ENCODE assay signal across 15 cellular contexts in the genomic region with DNA sequence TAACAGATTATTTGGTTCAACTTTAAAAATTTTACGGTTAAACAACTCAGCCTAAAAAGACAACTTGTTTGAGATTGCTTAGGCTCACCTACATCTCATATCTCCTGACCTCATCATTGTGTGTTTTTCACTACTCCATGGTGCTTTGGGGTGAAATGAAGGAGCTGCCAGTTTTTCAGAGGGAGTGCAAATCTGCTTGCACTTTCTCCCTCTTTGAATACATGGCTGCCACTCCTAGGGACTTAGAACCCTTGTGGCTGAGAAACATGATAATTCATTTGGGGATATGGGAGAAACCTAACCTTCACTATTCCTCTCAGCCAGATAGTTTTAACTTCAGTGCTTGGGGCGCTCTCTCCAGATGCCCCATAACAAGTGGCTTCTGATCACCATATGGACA. TPM values are rescaled to one million over a fixed set of nuclear protein-coding genes. Genes with fewer than 3 reads are reported as not detected.
DNase-seq lines count a peak whose midpoint lies in the region; ATAC-seq and TF ChIP-seq lines count a peak whose summit lies in the region.
"Had no signal": no experiment of that assay in that cellular context is flagged by ENCODE, and none has a peak within 500 bp of the region (broad histone marks: within the 10 kb centered on the region; RNA-seq: fewer than 3 reads in every experiment).

No MANE protein-coding gene starts in this region.

- H3K4me1 Mint-ChIP-seq in activated CD8-positive, alpha-beta memory T cell treated with anti-CD3 and anti-CD28 coated beads, Interleukin-2, amount 10 ng/mL, durations not matched to agents 7 days and 5 days, result peaks cover 48% of the 10 kb centered on the region
- peaks cover 53% of the 10 kb centered on the region for H3K4me1 Mint-ChIP-seq in brain

- H3K4me3 Mint-ChIP-seq in activated CD8-positive, alpha-beta memory T cell treated with anti-CD3 and anti-CD28 coated beads, Interleukin-2, amount 10 ng/mL, durations not matched to agents 7 days and 5 days, result peak overlapping the region; percentile 82
- peak overlapping the region; percentile 78 to 98 (median 96) for H3K4me3 Mint-ChIP-seq in brain

- H3K27me3 ChIP-seq in skeletal muscle satellite cell (ENCODE audit: control insufficient read depth, insufficient read depth, low read length), result no peaks in the 10 kb centered on the region
- H3K27me3 ChIP-seq: ovary had no signal

- no peak for TF ChIP-seq CTCF in brain (conservative IDR thresholded peaks at IDR 0.05)

- no peak for DNase-seq in activated CD8-positive, alpha-beta memory T cell treated with anti-CD3 and anti-CD28 coated beads, Interleukin-2, amount 10 ng/mL, durations not matched to agents 7 days and 5 days
- no peak for DNase-seq in activated CD8-positive, alpha-beta memory T cell treated with anti-CD3 and anti-CD28 coated beads, Interleukin-2, amount 50 U/mL, for 4 hours
- DNase-seq in NCI-H2171 (lab: John Stamatoyannopoulos, UW), result peak; percentile 52
- DNase-seq in HCEC 1CT, result no peak
- no peak for DNase-seq in HK-2 (ENCODE audit: unreplicated experiment)
- DNase-seq: left ventricle myocardium inferior; NCI-H187 treated with DMSO at 0.1 percent for 48 hours; ovary; PC-3; stimulated activated CD4-positive, alpha-beta T cell treated with anti-CD3 and anti-CD28 coated beads, Interleukin-1b, Interleukin-23, amount 100 ng/mL, for 48 hours; stimulated activated naive CD4-positive, alpha-beta T cell treated with Interleukin-2 at 50 U/mL for 16 hours; T1000 had no signal

- peaks cover 43% of the 10 kb centered on the region for H3K4me1 ChIP-seq in skeletal muscle satellite cell (ENCODE audit: control insufficient read depth, insufficient read depth, low read length)

- H3K9me3 Mint-ChIP-seq in activated CD8-positive, alpha-beta memory T cell treated with anti-CD3 and anti-CD28 coated beads, Interleukin-2, amount 10 ng/mL, durations not matched to agents 7 days and 5 days (ENCODE audit: low read depth), result no peaks in the 10 kb centered on the region
- H3K9me3 Mint-ChIP-seq in brain, result peaks cover 0 to 2% (median 0%) of the 10 kb centered on the region in 5 experiments

- H3K4me3 ChIP-seq in skeletal muscle satellite cell (ENCODE audit: low read length), result peak overlapping the region; percentile 22
- H3K4me3 ChIP-seq: left ventricle myocardium inferior, ovary had no signal

- peaks cover 1% of the 10 kb centered on the region for H3K36me3 Mint-ChIP-seq in activated CD8-positive, alpha-beta memory T cell treated with anti-CD3 and anti-CD28 coated beads, Interleukin-2, amount 10 ng/mL, durations not matched to agents 7 days and 5 days
- H3K36me3 Mint-ChIP-seq in brain, result no peaks in the 10 kb centered on the region

- no peaks in the 10 kb centered on the region for H3K27me3 Mint-ChIP-seq in activated CD8-positive, alpha-beta memory T cell treated with anti-CD3 and anti-CD28 coated beads, Interleukin-2, amount 10 ng/mL, durations not matched to agents 7 days and 5 days
- H3K27me3 Mint-ChIP-seq in brain, result peaks cover 9% of the 10 kb centered on the region

- ATAC-seq in activated CD8-positive, alpha-beta memory T cell treated with anti-CD3 and anti-CD28 coated beads, Interleukin-2, amount 10 ng/mL, durations not matched to agents 7 days and 5 days, result no peak
- no peak for ATAC-seq in HG02610 (IDR thresholded peaks at IDR 0.05; ENCODE audit: unreplicated experiment)
- ATAC-seq: PC-3 had no signal

- H3K4me2 ChIP-seq in skeletal muscle satellite cell (ENCODE audit: low read length), result peak overlapping the region; percentile 22

- H3K36me3 ChIP-seq in skeletal muscle satellite cell (ENCODE audit: insufficient read depth, low read length), result no peaks in the 10 kb centered on the region
- H3K36me3 ChIP-seq: left ventricle myocardium inferior, ovary had no signal

- CTCF ChIA-PET in activated CD8-positive, alpha-beta memory T cell treated with anti-CD3 and anti-CD28 coated beads, Interleukin-2, amount 10 ng/mL, durations not matched to agents 7 days and 5 days (lab: Charles Lee), result interaction anchor here (1.2 kb wide), 1 partner anchor 11 kb away, joined by 5 read pairs; no protein-coding TSS in a partner anchor

- H3K9me3 ChIP-seq in skeletal muscle satellite cell (replicated peaks; ENCODE audit: low read length), result no peaks in the 10 kb centered on the region
- H3K9me3 ChIP-seq: left ventricle myocardium inferior, ovary had no signal

- peak overlapping the region; percentile 98 for H3K27ac Mint-ChIP-seq in activated CD8-positive, alpha-beta memory T cell treated with anti-CD3 and anti-CD28 coated beads, Interleukin-2, amount 10 ng/mL, durations not matched to agents 7 days and 5 days
- peak overlapping the region; percentile 14 to 90 (median 79) for H3K27ac Mint-ChIP-seq in brain

- peak overlapping the region; percentile 5 for H3K9ac ChIP-seq in skeletal muscle satellite cell (ENCODE audit: low read depth, low read length)

RNA-seq across cellular contexts. Expression of gene CCSER2, which starts 2.7 kb away (rescaled TPM):
- 10 to 100 TPM; 52.7 to 80.3 TPM for total RNA-seq in activated CD8-positive, alpha-beta memory T cell treated with anti-CD3 and anti-CD28 coated beads, Interleukin-2, amount 10 ng/mL, durations not matched to agents 7 days and 5 days
- 13.6 TPM for polyA plus RNA-seq in brain (ENCODE audit: insufficient read depth, low read depth, low replicate concordance)
- 20.3 and 23.1 TPM in 2 replicates for total RNA-seq in skeletal muscle satellite cell (2012; rRNA removed)
